9 cellular contexts compared by ENCODE assay signal in the genomic region with DNA sequence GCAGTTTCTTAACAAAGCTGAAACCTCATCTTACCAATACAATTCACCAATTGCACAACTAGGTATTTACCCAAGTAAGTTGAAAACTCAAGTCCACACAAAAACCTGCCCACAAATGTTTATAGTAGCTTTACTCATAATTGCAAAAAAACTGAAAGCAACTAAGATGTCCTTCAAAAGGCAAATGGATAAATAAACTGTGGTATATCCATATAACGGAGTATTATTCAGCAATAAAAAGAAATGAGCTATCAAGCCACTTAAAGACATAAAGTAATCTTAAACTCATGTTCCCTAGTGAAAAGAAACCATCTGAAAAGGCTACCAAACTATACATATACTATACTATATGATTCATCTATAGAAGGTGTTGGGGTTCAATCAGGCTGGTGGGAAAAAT.
"Had no signal": no experiment of that assay in that cellular context is flagged by ENCODE, and none has a peak within 500 bp of the region (broad histone marks: within the 10 kb centered on the region; RNA-seq: fewer than 3 reads in every experiment).

No MANE protein-coding gene starts in this region.

- H3K4me1 ChIP-seq: HAP-1 had no signal

- H3K9ac ChIP-seq: GM23248 had no signal

- DNase-seq: GM23248, GOT3, H7, HFFc6, IMR-90 had no signal

- H3K27ac ChIP-seq: GM23248, HL-60 had no signal

- FAIRE-seq: K562 had no signal

- H3K36me3 ChIP-seq: HAP-1 had no signal

- H2AFZ ChIP-seq: GM23248 had no signal

- ATAC-seq: HCT116, K562 had no signal

- H3K4me3 ChIP-seq: GM23248, HAP-1, K562 had no signal
